ENCODE assay signal across 8 cellular contexts in the genomic region with DNA sequence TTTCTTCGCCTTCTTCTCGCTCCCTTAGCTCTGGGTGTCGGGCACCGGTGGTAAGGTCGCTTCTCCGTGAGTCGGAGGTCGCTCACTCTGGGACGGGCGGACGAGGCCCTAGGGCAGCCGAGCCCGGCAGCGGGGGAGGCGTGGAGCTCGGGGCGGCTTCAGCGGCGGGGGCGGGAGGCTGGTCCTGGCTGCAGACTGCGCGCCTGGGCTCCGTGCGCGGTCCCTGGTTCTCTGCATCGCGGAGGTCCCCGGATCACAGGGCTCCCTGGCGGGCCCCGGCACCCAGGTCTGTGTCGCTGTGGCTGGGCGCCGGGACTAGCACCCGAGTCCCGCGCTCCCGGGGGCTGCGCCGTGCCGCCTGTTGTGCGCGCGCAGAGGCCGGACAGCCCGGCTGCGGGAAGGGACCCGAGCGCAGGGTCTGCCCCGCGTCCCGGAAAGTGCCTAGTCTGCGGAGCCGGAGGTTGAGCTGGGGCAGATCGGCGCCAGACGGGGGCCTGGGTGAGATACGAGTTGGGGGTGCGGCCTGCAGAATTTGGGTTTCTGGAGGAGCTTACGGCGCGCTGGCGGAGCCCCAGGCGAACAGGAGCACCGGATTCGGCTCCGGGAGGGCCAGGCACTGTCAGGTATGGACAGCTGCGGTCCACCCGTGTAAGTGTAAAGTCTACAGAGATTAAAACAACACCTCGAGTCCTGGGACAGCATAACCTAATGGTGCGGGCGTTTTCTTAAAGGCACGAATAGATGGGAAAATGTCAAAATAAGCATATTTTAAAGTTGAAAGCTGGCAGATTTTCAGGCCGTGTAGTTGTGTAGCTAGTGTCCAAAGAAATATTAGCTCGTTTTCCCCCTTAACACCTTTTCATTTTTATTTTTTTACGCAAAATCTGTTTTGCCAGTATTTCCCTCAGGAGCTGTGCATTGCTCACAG. TPM values are rescaled to one million over a fixed set of nuclear protein-coding genes. Genes with fewer than 3 reads are reported as not detected.
A peak's percentile ranks its signal among the peaks of the same experiment; 100 is the strongest.
DNase-seq lines count a peak whose midpoint lies in the region; ATAC-seq and TF ChIP-seq lines count a peak whose summit lies in the region.

No MANE protein-coding gene starts in this region.

- intact Hi-C loops in upper lobe of right lung (cut with DNase I): no loop called here

- H3K27me3 ChIP-seq in HUES48 (ENCODE audit: control insufficient read depth, insufficient read depth, low read length) (no peaks in the 10 kb centered on the region), fibroblast of lung (ENCODE audit: control insufficient read depth, insufficient read depth, low read length) (no peaks in the 10 kb centered on the region), upper lobe of right lung (peaks cover 4% of the 10 kb centered on the region)

- H3K4me1 ChIP-seq in HUES48 (ENCODE audit: control insufficient read depth, insufficient read depth, low read length): peaks cover 17% of the 10 kb centered on the region
- H3K4me1 ChIP-seq in fibroblast of lung (ENCODE audit: control insufficient read depth, extremely low read depth, insufficient read depth, low read length): peaks cover 8% of the 10 kb centered on the region
- no peaks in the 10 kb centered on the region for H3K4me1 ChIP-seq in upper lobe of right lung

- peaks cover 90% of the 10 kb centered on the region for H3K79me2 ChIP-seq in fibroblast of lung (ENCODE audit: control insufficient read depth, insufficient read depth, low read length)

- peak overlapping the region; percentile 89 for H3K27ac ChIP-seq in HUES48 (ENCODE audit: low read depth, low read length)
- H3K27ac ChIP-seq in fibroblast of lung (ENCODE audit: insufficient read depth, low read length): peak overlapping the region; percentile 93
- peak overlapping the region; percentile 67 for H3K27ac ChIP-seq in upper lobe of right lung

- H3K27me3 Mint-ChIP-seq in activated CD8-positive, alpha-beta T cell treated with anti-CD3 and anti-CD28 coated beads, Interleukin-2, amount 10 ng/mL, durations not matched to agents 7 days and 5 days (ENCODE audit: low read depth): peaks cover 23% of the 10 kb centered on the region
- H3K27me3 Mint-ChIP-seq in nephron progenitor cell (ENCODE audit: low read depth, poor library complexity): no peaks in the 10 kb centered on the region

- H3K36me3 Mint-ChIP-seq in activated CD8-positive, alpha-beta T cell treated with anti-CD3 and anti-CD28 coated beads, Interleukin-2, amount 10 ng/mL, durations not matched to agents 7 days and 5 days (ENCODE audit: low read depth): no peaks in the 10 kb centered on the region
- no peaks in the 10 kb centered on the region for H3K36me3 Mint-ChIP-seq in nephron progenitor cell (ENCODE audit: low read depth)

- peak overlapping the region; percentile 81 for H3K4me3 Mint-ChIP-seq in activated CD8-positive, alpha-beta T cell treated with anti-CD3 and anti-CD28 coated beads, Interleukin-2, amount 10 ng/mL, durations not matched to agents 7 days and 5 days
- peak overlapping the region; percentile 94 for H3K4me3 Mint-ChIP-seq in nephron progenitor cell

- DNase-seq in ELF-1 (ENCODE audit: low read depth, low spot score) (peak; percentile 61), fibroblast of lung (ENCODE audit: low read depth in 2 of 2) (peak in 1 of 2 donors; percentile 39), nephron progenitor cell (no peak), upper lobe of right lung (no peak), LoVo (ENCODE audit: low spot score) (no peak)
- peak; percentile 47 for DNase-seq in activated CD8-positive, alpha-beta T cell treated with anti-CD3 and anti-CD28 coated beads, Interleukin-2, amount 10 ng/mL, durations not matched to agents 7 days and 5 days

- CTCF ChIA-PET in activated CD8-positive, alpha-beta T cell treated with anti-CD3 and anti-CD28 coated beads, Interleukin-2, amount 10 ng/mL, durations not matched to agents 7 days and 5 days (lab: Charles Lee): interaction anchor here (0.7 to 2.6 kb wide), 24 partner anchors 9 to 407 kb away, joined by 3 to 16 read pairs (median 5); no protein-coding TSS in a partner anchor

- H3K4me3 ChIP-seq in HUES48 (ENCODE audit: low read depth, low read length) (peak overlapping the region; percentile 83), fibroblast of lung (replicated peaks in 1 of 4; ENCODE audit: control extremely low read depth in 1 of 4, insufficient read depth in 1 of 4, low read depth in 3 of 4, low read length in 4 of 4) (peak overlapping the region; percentile 72 to 98 (median 86)), upper lobe of right lung (peak overlapping the region; percentile 81)

- H3K9ac ChIP-seq in HUES48 (ENCODE audit: low read depth, low read length) (peak overlapping the region; percentile 76), fibroblast of lung (ENCODE audit: insufficient read depth, low read length) (peak overlapping the region; percentile 84)

- peak overlapping the region; percentile 39 for H3K27ac Mint-ChIP-seq in activated CD8-positive, alpha-beta T cell treated with anti-CD3 and anti-CD28 coated beads, Interleukin-2, amount 10 ng/mL, durations not matched to agents 7 days and 5 days
- peak overlapping the region; percentile 95 for H3K27ac Mint-ChIP-seq in nephron progenitor cell

- ATAC-seq in GM21390 (IDR thresholded peaks at IDR 0.05; ENCODE audit: unreplicated experiment) (peak; percentile 41), upper lobe of right lung (peak; percentile 65)
- ATAC-seq in activated CD8-positive, alpha-beta T cell treated with anti-CD3 and anti-CD28 coated beads, Interleukin-2, amount 10 ng/mL, durations not matched to agents 7 days and 5 days: peak; percentile 62

- TF ChIP-seq CTCF in fibroblast of lung (conservative IDR thresholded peaks at IDR 0.05 in 1 of 2, IDR thresholded peaks at IDR 0.05 in 1 of 2; ENCODE audit: low read depth in 1 of 2, low read length in 2 of 2) (no peak), nephron progenitor cell (IDR thresholded peaks at IDR 0.05) (no peak), upper lobe of right lung (IDR thresholded peaks at IDR 0.05) (peak; percentile 14)

- no peak overlapping the region for H2AFZ ChIP-seq in fibroblast of lung (ENCODE audit: low read length)

- H3K36me3 ChIP-seq in HUES48 (ENCODE audit: control insufficient read depth, insufficient read depth, low read length) (no peaks in the 10 kb centered on the region), fibroblast of lung (ENCODE audit: control insufficient read depth, insufficient read depth, low read length) (no peaks in the 10 kb centered on the region), upper lobe of right lung (no peaks in the 10 kb centered on the region)

- H3K4me2 ChIP-seq in fibroblast of lung (ENCODE audit: extremely low read depth, insufficient read depth, low read length): peak overlapping the region; percentile 27

- H4K20me1 ChIP-seq in fibroblast of lung (ENCODE audit: control insufficient read depth, extremely low read depth, insufficient read depth, low read length): no peaks in the 10 kb centered on the region

- H3K9me3 ChIP-seq in HUES48 (ENCODE audit: control insufficient read depth, insufficient read depth, low read length) (no peaks in the 10 kb centered on the region), fibroblast of lung (ENCODE audit: control insufficient read depth, insufficient read depth, low read depth, low read length) (no peaks in the 10 kb centered on the region), upper lobe of right lung (no peaks in the 10 kb centered on the region)

- POLR2A ChIA-PET in activated CD8-positive, alpha-beta T cell treated with anti-CD3 and anti-CD28 coated beads, Interleukin-2, amount 10 ng/mL, durations not matched to agents 7 days and 5 days (lab: Charles Lee): interaction anchor here (0.6 kb wide), 2 partner anchors 217 to 407 kb away, joined by 3 read pairs; no protein-coding TSS in a partner anchor

- H3K9me3 Mint-ChIP-seq in activated CD8-positive, alpha-beta T cell treated with anti-CD3 and anti-CD28 coated beads, Interleukin-2, amount 10 ng/mL, durations not matched to agents 7 days and 5 days (ENCODE audit: insufficient read depth): no peaks in the 10 kb centered on the region
- H3K9me3 Mint-ChIP-seq in nephron progenitor cell: no peaks in the 10 kb centered on the region

- H3K4me1 Mint-ChIP-seq in activated CD8-positive, alpha-beta T cell treated with anti-CD3 and anti-CD28 coated beads, Interleukin-2, amount 10 ng/mL, durations not matched to agents 7 days and 5 days (ENCODE audit: low read depth): peaks cover 25% of the 10 kb centered on the region
- H3K4me1 Mint-ChIP-seq in nephron progenitor cell: peaks cover 60% of the 10 kb centered on the region

RNA-seq across cellular contexts. Expression of a gene that starts 0.7 kb away (rescaled TPM):
- total RNA-seq in activated CD8-positive, alpha-beta T cell treated with anti-CD3 and anti-CD28 coated beads, Interleukin-2, amount 10 ng/mL, durations not matched to agents 7 days and 5 days: 1 to 10 TPM; 3.2 to 3.5 TPM
- 157 and 200 TPM in 2 replicates for total RNA-seq in fibroblast of lung
- polyA plus RNA-seq in fibroblast of lung: 182 and 222 TPM in 2 replicates
- polyA plus RNA-seq in fibroblast of lung (2012): 122 and 146 TPM in 2 replicates
- 173 and 186 TPM in 2 replicates for polyA minus RNA-seq in fibroblast of lung (ENCODE audit: low replicate concordance)
- 13.2 TPM for total RNA-seq in upper lobe of right lung

Comparison
In these comparisons a context has a peak if more than half of its experiments do, and no peak if none do; other contexts are left out.
1. DNase-seq: peak in ELF-1 (single experiment) and activated CD8-positive, alpha-beta T cell treated with anti-CD3 and anti-CD28 coated beads, Interleukin-2, amount 10 ng/mL, durations not matched to agents 7 days and 5 days (single experiment); none in nephron progenitor cell (single experiment), upper lobe of right lung (single experiment) and LoVo (single experiment).
2. RNA of a gene that starts 0.7 kb away (total RNA-seq): 157 to 200 TPM in fibroblast of lung; 13.2 TPM in upper lobe of right lung (single experiment) and 3.2 to 3.5 TPM in activated CD8-positive, alpha-beta T cell treated with anti-CD3 and anti-CD28 coated beads, Interleukin-2, amount 10 ng/mL, durations not matched to agents 7 days and 5 days; every median in the first group is over 10 times any median in the second.
3. Peak in every context shown above with its lines, with median percentiles within 50 percentile points of each other: ATAC-seq, H3K27ac ChIP-seq and H3K4me3 ChIP-seq.